Comparison of ENCODE assay signal across 25 cellular contexts in the genomic region with DNA sequence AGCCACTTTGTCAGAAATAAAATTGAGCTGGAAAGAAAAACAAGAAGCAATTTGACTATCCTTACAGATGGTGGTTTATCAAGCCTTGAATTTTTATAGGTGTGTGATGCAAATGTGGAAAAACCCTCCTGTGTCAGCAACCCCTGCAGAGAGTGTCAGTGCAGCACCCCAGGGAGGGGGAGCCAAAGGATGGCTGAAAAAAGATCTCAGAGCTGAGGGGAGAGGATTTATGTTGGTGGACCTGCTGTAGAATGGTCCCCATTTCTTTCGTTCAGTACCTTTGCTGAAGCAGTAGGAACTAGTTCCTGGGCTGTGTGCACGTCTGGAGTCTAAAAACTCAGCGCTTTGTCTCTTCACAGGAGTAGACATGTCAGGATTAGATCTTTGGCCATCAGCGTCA.
"Had no signal": no experiment of that assay in that cellular context is flagged by ENCODE, and none has a peak within 500 bp of the region (broad histone marks: within the 10 kb centered on the region; RNA-seq: fewer than 3 reads in every experiment).

No MANE protein-coding gene starts in this region.

- H3K36me3 Mint-ChIP-seq: activated naive CD8-positive, alpha-beta T cell had no signal

- H3K4me3 ChIP-seq: adrenal gland, ascending aorta, hepatocyte, left lung, lung, sigmoid colon, smooth muscle cell, upper lobe of right lung had no signal

- H3K9me3 ChIP-seq: adrenal gland, ascending aorta, left lung, sigmoid colon, upper lobe of right lung had no signal

- H2AFZ ChIP-seq: hepatocyte had no signal

- H3K27me3 ChIP-seq: adrenal gland, ascending aorta, brain microvascular endothelial cell, hepatocyte, sigmoid colon, upper lobe of right lung had no signal

- H3K36me3 ChIP-seq: adrenal gland, ascending aorta, brain microvascular endothelial cell, left lung, sigmoid colon, upper lobe of right lung had no signal

- H3K4me1 Mint-ChIP-seq: activated T-helper 17 cell treated with anti-CD3 and anti-CD28 coated beads, Interleukin-2, amount 50 U/mL, for 72 hours had no signal

- H3K79me2 ChIP-seq: hepatocyte had no signal

- H3K4me3 Mint-ChIP-seq: activated naive CD8-positive, alpha-beta T cell; activated T-cell treated with anti-CD3 and anti-CD28 coated beads, Interleukin-2, amount 50 U/mL, for 24 hours; activated T-helper 17 cell treated with anti-CD3 and anti-CD28 coated beads, Interleukin-2, amount 50 U/mL, for 72 hours; naive thymus-derived CD4-positive, alpha-beta T cell had no signal

- H3K27ac Mint-ChIP-seq: activated naive CD8-positive, alpha-beta T cell; activated T-cell treated with anti-CD3 and anti-CD28 coated beads, Interleukin-2, amount 50 U/mL, for 24 hours; activated T-helper 17 cell treated with anti-CD3 and anti-CD28 coated beads, Interleukin-2, amount 50 U/mL, for 72 hours; naive thymus-derived CD4-positive, alpha-beta T cell had no signal

- DNase-seq: activated CD8-positive, alpha-beta memory T cell treated with anti-CD3 and anti-CD28 coated beads for 24 hours; activated CD8-positive, alpha-beta memory T cell treated with anti-CD3 and anti-CD28 coated beads, Interleukin-2, amount 50 U/mL, for 4 hours; activated naive CD4-positive, alpha-beta T cell; activated T-cell treated with anti-CD3 and anti-CD28 coated beads, Interleukin-2, amount 50 U/mL, for 24 hours; adrenal gland; brain microvascular endothelial cell; central memory CD4-positive, alpha-beta T cell; effector memory CD4-positive, alpha-beta T cell; glutamatergic neuron; kidney glomerular epithelial cell; left lung; naive thymus-derived CD4-positive, alpha-beta T cell; retina; sigmoid colon; stimulated activated CD4-positive, alpha-beta T cell treated with anti-CD3 and anti-CD28 coated beads, Interleukin-4, amount 100 ng/mL, for 1 hour; stimulated activated naive CD4-positive, alpha-beta T cell; T-helper 9 cell; upper lobe of right lung had no signal

- H3K27ac ChIP-seq: adrenal gland, ascending aorta, brain microvascular endothelial cell, hepatocyte, left lung, sigmoid colon, upper lobe of right lung had no signal

- ATAC-seq: activated T-helper 17 cell treated with anti-CD3 and anti-CD28 coated beads, Interleukin-2, amount 50 U/mL, for 72 hours; esophagus mucosa; left lung; naive thymus-derived CD4-positive, alpha-beta T cell; upper lobe of right lung had no signal

- H3K9me3 Mint-ChIP-seq: activated T-cell treated with anti-CD3 and anti-CD28 coated beads, Interleukin-2, amount 50 U/mL, for 24 hours; activated T-helper 17 cell treated with anti-CD3 and anti-CD28 coated beads, Interleukin-2, amount 50 U/mL, for 72 hours; naive thymus-derived CD4-positive, alpha-beta T cell had no signal

- H3K4me1 ChIP-seq: adrenal gland, ascending aorta, sigmoid colon, upper lobe of right lung had no signal

- H3K4me2 ChIP-seq: hepatocyte, smooth muscle cell had no signal
